In genomic region chr11:75768909-75769771, GRCh38 we compare ENCODE assay signal across 8 cellular contexts. TPM values are rescaled to one million over a fixed set of nuclear protein-coding genes. Genes with fewer than 3 reads are reported as not detected.
DNase-seq lines count a peak whose midpoint lies in the region; ATAC-seq and TF ChIP-seq lines count a peak whose summit lies in the region.

No MANE protein-coding gene starts in this region.

- H3K27ac Mint-ChIP-seq in activated B cell treated with CpG ODN at 0.5 μM for 24 hours: peak overlapping the region; percentile 69

- TF ChIP-seq CTCF in activated B cell treated with CpG ODN at 0.5 μM for 24 hours (IDR thresholded peaks at IDR 0.05): no peak
- no peak for TF ChIP-seq CTCF in right atrium auricular region (IDR thresholded peaks at IDR 0.05)
- no peak for TF ChIP-seq CTCF in smooth muscle cell (IDR thresholded peaks at IDR 0.05; ENCODE audit: borderline replicate concordance, insufficient read depth, poor library complexity, severe bottlenecking)

- H4K20me1 ChIP-seq in smooth muscle cell (ENCODE audit: low read depth): no peaks in the 10 kb centered on the region

- DNase-seq in DMS 273 (lab: John Stamatoyannopoulos, UW; ENCODE audit: unreplicated experiment) (peak; percentile 29), DMS 273 treated with DMSO at 0.1 percent for 48 hours (lab: John Stamatoyannopoulos, UW) (no peak), activated B cell treated with CpG ODN at 0.5 μM for 24 hours (no peak), right atrium auricular region (ENCODE audit: low spot score) (no peak), smooth muscle cell (lab: John Stamatoyannopoulos, UW; ENCODE audit: unreplicated experiment) (no peak), NCI-H187 treated with DMSO at 0.1 percent for 48 hours (lab: John Stamatoyannopoulos, UW) (no peak), D341Med (ENCODE audit: low spot score) (no peak)

- H3K4me1 Mint-ChIP-seq in activated B cell treated with CpG ODN at 0.5 μM for 24 hours: peaks cover 64% of the 10 kb centered on the region

- H3K9ac ChIP-seq in smooth muscle cell (ENCODE audit: low read depth): peak overlapping the region; percentile 81

- intact Hi-C loops in activated B cell treated with CpG ODN at 0.5 μM for 24 hours (cut with micrococcal nuclease): loop anchor here (1.0 kb wide), 6 partner anchors 46 to 676 kb away; partner anchors contain the start of gene EMSY

- WGBS in smooth muscle cell (ENCODE audit: low lambda C conversion rate): 13% methylated on average over 46 of the region's 46 CpGs

- no peaks in the 10 kb centered on the region for H3K79me2 ChIP-seq in smooth muscle cell (ENCODE audit: low read depth)

- H3K9me3 Mint-ChIP-seq in activated B cell treated with CpG ODN at 0.5 μM for 24 hours: no peaks in the 10 kb centered on the region

- H3K9me3 ChIP-seq in right atrium auricular region: no peaks in the 10 kb centered on the region
- H3K9me3 ChIP-seq in smooth muscle cell (replicated peaks; ENCODE audit: low read depth): no peaks in the 10 kb centered on the region

- H3K27me3 Mint-ChIP-seq in activated B cell treated with CpG ODN at 0.5 μM for 24 hours: no peaks in the 10 kb centered on the region

- H3K36me3 ChIP-seq in right atrium auricular region (no peaks in the 10 kb centered on the region), smooth muscle cell (ENCODE audit: low read depth) (no peaks in the 10 kb centered on the region)

- CTCF ChIA-PET in activated B cell treated with CpG ODN at 0.5 μM for 24 hours (lab: Charles Lee): no interaction called here

- ATAC-seq in activated B cell treated with CpG ODN at 0.5 μM for 24 hours (ENCODE audit: low read depth) (no peak), HG03342 (IDR thresholded peaks at IDR 0.05; ENCODE audit: unreplicated experiment) (no peak)

- peak overlapping the region; percentile 40 to 54 for H3K4me3 ChIP-seq in right atrium auricular region
- peak overlapping the region; percentile 62 for H3K4me3 ChIP-seq in smooth muscle cell

- H2AFZ ChIP-seq in smooth muscle cell (ENCODE audit: low read depth): peak overlapping the region; percentile 91

- H3F3A ChIP-seq in smooth muscle cell (ENCODE audit: low read depth): no peaks in the 10 kb centered on the region

- H3K27ac ChIP-seq in right atrium auricular region (peak overlapping the region in 1 of 2 donors; percentile 2), smooth muscle cell (ENCODE audit: low read depth) (no peak overlapping the region)

- peaks cover 0 to 18% of the 10 kb centered on the region in 2 donors for H3K4me1 ChIP-seq in right atrium auricular region
- peaks cover 8% of the 10 kb centered on the region for H3K4me1 ChIP-seq in smooth muscle cell (ENCODE audit: low read depth)

- no peaks in the 10 kb centered on the region for H3K27me3 ChIP-seq in right atrium auricular region
- H3K27me3 ChIP-seq in smooth muscle cell (ENCODE audit: low read depth): peaks cover 39% of the 10 kb centered on the region

- no peaks in the 10 kb centered on the region for H3K36me3 Mint-ChIP-seq in activated B cell treated with CpG ODN at 0.5 μM for 24 hours (ENCODE audit: low read depth)

- POLR2A ChIA-PET in activated B cell treated with CpG ODN at 0.5 μM for 24 hours (lab: Charles Lee): interaction anchor here (1.0 kb wide), 1 partner anchor 9 kb away, joined by 3 read pairs; no protein-coding TSS in a partner anchor

- H3K4me3 Mint-ChIP-seq in activated B cell treated with CpG ODN at 0.5 μM for 24 hours: peak overlapping the region; percentile 83

- H3K4me2 ChIP-seq in smooth muscle cell: peak overlapping the region; percentile 94

RNA-seq across cellular contexts. Expression of gene DGAT2, which starts 0.6 kb away (rescaled TPM):
- 6.9 and 7.9 TPM in 2 replicates for total RNA-seq in activated B cell treated with CpG ODN at 0.5 μM for 24 hours
- total RNA-seq in right atrium auricular region: 10 to 100 TPM in 1 of 2 donors, 1 to 10 TPM in 1; 2.7 to 27.7 TPM
- total RNA-seq in smooth muscle cell: 3.5 and 3.7 TPM in 2 replicates
- 1.5 and 1.8 TPM in 2 replicates for polyA plus RNA-seq in smooth muscle cell

RNA-seq across cellular contexts. Expression of gene UVRAG, which starts 45.9 kb away (rescaled TPM):
- 86.8 and 103 TPM in 2 replicates for total RNA-seq in activated B cell treated with CpG ODN at 0.5 μM for 24 hours
- total RNA-seq in right atrium auricular region: 10 to 100 TPM; 13.2 to 13.9 TPM
- total RNA-seq in smooth muscle cell: 20.2 and 22.6 TPM in 2 replicates
- polyA plus RNA-seq in smooth muscle cell: 12.9 and 18.1 TPM in 2 replicates

RNA-seq across cellular contexts. Expression of gene MOGAT2, which starts 51.5 kb away (rescaled TPM):
- 0.22 TPM in 1 of 2 replicates, not detected in the other for total RNA-seq in activated B cell treated with CpG ODN at 0.5 μM for 24 hours
- not detected for total RNA-seq in right atrium auricular region
- not detected in 2 replicates for total RNA-seq in smooth muscle cell
- not detected in 2 replicates for polyA plus RNA-seq in smooth muscle cell
